In the genomic region with DNA sequence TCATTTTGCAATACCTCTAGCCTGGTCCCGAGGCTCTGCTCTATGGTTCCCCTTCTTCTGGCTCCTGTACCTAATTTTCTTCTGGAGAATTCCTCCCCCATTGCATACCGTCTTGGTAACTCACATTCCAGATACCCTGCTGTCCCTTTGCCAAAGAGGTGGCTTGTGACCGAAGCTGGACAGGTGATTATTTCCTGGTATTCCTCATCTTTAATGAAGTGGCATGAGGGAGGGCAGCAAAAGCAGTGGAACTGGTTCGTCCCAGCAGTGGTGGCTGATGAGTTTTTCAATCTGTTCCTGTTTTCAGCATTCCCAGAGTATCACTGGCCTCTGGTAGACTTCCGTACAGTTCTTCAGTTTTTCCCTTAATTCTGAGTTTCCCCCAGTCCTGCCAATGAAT, we compare ENCODE assay signal across 28 cellular contexts.
"Had no signal": no experiment of that assay in that cellular context is flagged by ENCODE, and none has a peak within 500 bp of the region (broad histone marks: within the 10 kb centered on the region; RNA-seq: fewer than 3 reads in every experiment).

No MANE protein-coding gene starts in this region.

- H3K4me1 Mint-ChIP-seq: activated CD4-positive, alpha-beta memory T cell treated with anti-CD3 and anti-CD28 coated beads, Interleukin-2, amount 10 ng/mL, durations not matched to agents 7 days and 5 days; activated CD4-positive, alpha-beta T cell treated with anti-CD3 and anti-CD28 coated beads for 36 hours; activated naive CD4-positive, alpha-beta T cell treated with anti-CD3 and anti-CD28 coated beads, Interleukin-2, amount 10 ng/mL, durations not matched to agents 7 days and 5 days; activated naive CD8-positive, alpha-beta T cell treated with anti-CD3 and anti-CD28 coated beads for 36 hours; T-helper 17 cell had no signal

- H3K9me3 Mint-ChIP-seq: activated CD4-positive, alpha-beta memory T cell treated with anti-CD3 and anti-CD28 coated beads, Interleukin-2, amount 10 ng/mL, durations not matched to agents 7 days and 5 days had no signal

- H3K27me3 ChIP-seq: breast epithelium had no signal

- H3K27ac ChIP-seq: breast epithelium, coronary artery had no signal

- H3K27ac Mint-ChIP-seq: activated CD4-positive, alpha-beta memory T cell treated with anti-CD3 and anti-CD28 coated beads, Interleukin-2, amount 10 ng/mL, durations not matched to agents 7 days and 5 days; activated CD4-positive, alpha-beta T cell treated with anti-CD3 and anti-CD28 coated beads for 36 hours; activated naive CD4-positive, alpha-beta T cell treated with anti-CD3 and anti-CD28 coated beads, Interleukin-2, amount 10 ng/mL, durations not matched to agents 7 days and 5 days; activated naive CD8-positive, alpha-beta T cell treated with anti-CD3 and anti-CD28 coated beads for 36 hours; activated T-cell treated with anti-CD3 and anti-CD28 coated beads, Interleukin-2, amount 50 U/mL, for 72 hours; activated T-helper 2 cell treated with anti-CD3 and anti-CD28 coated beads, Interferon-gamma antibody, Interleukin-2, Interleukin-4, amounts not matched to agents 10 μg/mL and 5 μg/mL and 100 μg/mL, durations not matched to agents 14 hours and 24 hours and 36 hours; T-helper 17 cell had no signal

- H3K4me1 ChIP-seq: breast epithelium had no signal

- H3K27me3 Mint-ChIP-seq: activated CD4-positive, alpha-beta memory T cell treated with anti-CD3 and anti-CD28 coated beads, Interleukin-2, amount 10 ng/mL, durations not matched to agents 7 days and 5 days; activated naive CD4-positive, alpha-beta T cell treated with anti-CD3 and anti-CD28 coated beads, Interleukin-2, amount 10 ng/mL, durations not matched to agents 7 days and 5 days; activated naive CD8-positive, alpha-beta T cell treated with anti-CD3 and anti-CD28 coated beads for 36 hours; T-helper 17 cell had no signal

- ATAC-seq: activated CD4-positive, alpha-beta T cell treated with anti-CD3 and anti-CD28 coated beads for 36 hours; activated T-cell treated with anti-CD3 and anti-CD28 coated beads, Interleukin-2, amount 50 U/mL, for 72 hours; Panc1; T-helper 17 cell had no signal

- H3K36me3 Mint-ChIP-seq: activated naive CD4-positive, alpha-beta T cell treated with anti-CD3 and anti-CD28 coated beads, Interleukin-2, amount 10 ng/mL, durations not matched to agents 7 days and 5 days; activated naive CD8-positive, alpha-beta T cell treated with anti-CD3 and anti-CD28 coated beads for 36 hours had no signal

- H3K4me3 Mint-ChIP-seq: activated CD4-positive, alpha-beta memory T cell treated with anti-CD3 and anti-CD28 coated beads, Interleukin-2, amount 10 ng/mL, durations not matched to agents 7 days and 5 days; activated CD4-positive, alpha-beta T cell treated with anti-CD3 and anti-CD28 coated beads for 36 hours; activated naive CD4-positive, alpha-beta T cell treated with anti-CD3 and anti-CD28 coated beads, Interleukin-2, amount 10 ng/mL, durations not matched to agents 7 days and 5 days; activated naive CD8-positive, alpha-beta T cell treated with anti-CD3 and anti-CD28 coated beads for 36 hours; activated T-cell treated with anti-CD3 and anti-CD28 coated beads, Interleukin-2, amount 50 U/mL, for 72 hours; T-helper 17 cell had no signal

- DNase-seq: activated CD4-positive, alpha-beta memory T cell treated with anti-CD3 and anti-CD28 coated beads, Interleukin-2, amount 10 ng/mL, durations not matched to agents 7 days and 5 days; activated CD4-positive, alpha-beta T cell treated with anti-CD3 and anti-CD28 coated beads for 36 hours; activated CD4-positive, alpha-beta T cell treated with anti-CD3 and anti-CD28 coated beads, Interleukin-2, amount 50 U/mL, for 1 hour; activated CD8-positive, alpha-beta memory T cell treated with anti-CD3 and anti-CD28 coated beads, Interleukin-2, amount 50 U/mL, for 4 hours; activated gamma-delta T cell treated with Interleukin-2 at 50 U/mL for 16 hours; activated naive CD4-positive, alpha-beta T cell treated with anti-CD3 and anti-CD28 coated beads, Interleukin-2, amount 10 ng/mL, durations not matched to agents 7 days and 5 days; activated naive CD8-positive, alpha-beta T cell treated with anti-CD3 and anti-CD28 coated beads for 36 hours; activated T-cell treated with anti-CD3 and anti-CD28 coated beads, Interleukin-2, amount 50 U/mL, for 72 hours; caudate nucleus; Karpas-422; MM.1S; NCI-H1105; NCI-H1436 treated with DMSO at 0.1 percent for 48 hours; NCI-H1930; NCI-H2107; NCI-H2171 treated with DMSO at 0.1 percent for 48 hours; NCI-H226; NCI-H526; NK-92 treated with Interleukin-12 subunit alpha and Interleukin-12 subunit beta, amount 100 ng/mL, for 24 hours; OCI-M1; Right ventricle myocardium superior; RPMI8226; T-helper 17 cell; T-helper 9 cell had no signal

- H3K36me3 ChIP-seq: breast epithelium had no signal

- H3K4me3 ChIP-seq: breast epithelium, coronary artery had no signal

- H3K9me3 ChIP-seq: breast epithelium had no signal
